Comparison of ENCODE assay signal across 8 cellular contexts in genomic region chr5:179795863-179796833, GRCh38. TPM values are rescaled to one million over a fixed set of nuclear protein-coding genes. Genes with fewer than 3 reads are reported as not detected.
DNase-seq lines count a peak whose midpoint lies in the region; ATAC-seq and TF ChIP-seq lines count a peak whose summit lies in the region.

No MANE protein-coding gene starts in this region.

- peak overlapping the region; percentile 80 for H3K27ac ChIP-seq in lower lobe of right lung

- no peaks in the 10 kb centered on the region for H3K9me3 ChIP-seq in lower lobe of right lung

- ATAC-seq in GM19025 (IDR thresholded peaks at IDR 0.05; ENCODE audit: low read depth, unreplicated experiment), result peak; percentile 77
- ATAC-seq in HG03135 (IDR thresholded peaks at IDR 0.05; ENCODE audit: unreplicated experiment), result peak; percentile 66
- peak; percentile 88 to 89 for ATAC-seq in lower lobe of right lung

- H3K4me3 ChIP-seq in lower lobe of right lung, result peak overlapping the region; percentile 76

- no peaks in the 10 kb centered on the region for H3K27me3 ChIP-seq in lower lobe of right lung (ENCODE audit: low read depth)

- H3K4me1 ChIP-seq in lower lobe of right lung, result peaks cover 53% of the 10 kb centered on the region

- peaks cover 39% of the 10 kb centered on the region for H3K36me3 ChIP-seq in lower lobe of right lung

- TF ChIP-seq CTCF in lower lobe of right lung (IDR thresholded peaks at IDR 0.05), result peak; percentile 91

- intact Hi-C loops in lower lobe of right lung (cut with DNase I), result no loop called here

- DNase-seq in CD1c-positive myeloid dendritic cell (ENCODE audit: extremely low spot score) (peak; percentile 92), NCI-H510A treated with DMSO at 0.1 percent for 48 hours (lab: John Stamatoyannopoulos, UW) (peak; percentile 59), lower lobe of right lung (peak; percentile 92)
- DNase-seq in activated CD4-positive, alpha-beta T cell treated with anti-CD3 and anti-CD28 coated beads, Interleukin-2, amount 50 U/mL, for 4 hours, result peak; percentile 62 to 67
- peak; percentile 58 for DNase-seq in effector CD4-positive, alpha-beta T cell
- DNase-seq in stimulated activated CD8-positive, alpha-beta memory T cell treated with anti-CD3 and anti-CD28 coated beads, Interleukin-15, amount 100 ng/mL, for 1 hour (ENCODE audit: low read depth), result peak; percentile 41

RNA-seq across cellular contexts. Expression of gene LTC4S, which starts 2.4 kb away (rescaled TPM):
- total RNA-seq in lower lobe of right lung, result 20.1 TPM

RNA-seq across cellular contexts. Expression of gene MGAT4B, which starts 10.5 kb away (rescaled TPM):
- 105 TPM for total RNA-seq in lower lobe of right lung

RNA-seq across cellular contexts. Expression of gene SQSTM1, which starts 24.6 kb away (rescaled TPM):
- 450 TPM for total RNA-seq in lower lobe of right lung

Comparison
In these comparisons a context has a peak if more than half of its experiments do, and no peak if none do; other contexts are left out.
1. Peak in every context shown above with its lines: DNase-seq, ATAC-seq, H3K4me3 ChIP-seq and H3K27ac ChIP-seq.
2. DNase-seq: peak in every context shown above with its lines; median percentile 92 in CD1c-positive myeloid dendritic cell; 92 in lower lobe of right lung; 64 in activated CD4-positive, alpha-beta T cell treated with anti-CD3 and anti-CD28 coated beads, Interleukin-2, amount 50 U/mL, for 4 hours; 59 in NCI-H510A treated with DMSO at 0.1 percent for 48 hours; 58 in effector CD4-positive, alpha-beta T cell; 41 in stimulated activated CD8-positive, alpha-beta memory T cell treated with anti-CD3 and anti-CD28 coated beads, Interleukin-15, amount 100 ng/mL, for 1 hour.